11 cellular contexts compared by ENCODE assay signal in genomic region chr9:99433095-99433494, GRCh38.
DNase-seq lines count a peak whose midpoint lies in the region; ATAC-seq and TF ChIP-seq lines count a peak whose summit lies in the region.
"Had no signal": no experiment of that assay in that cellular context is flagged by ENCODE, and none has a peak within 500 bp of the region (broad histone marks: within the 10 kb centered on the region; RNA-seq: fewer than 3 reads in every experiment).

No MANE protein-coding gene starts in this region.

- H3K4me3 Mint-ChIP-seq in activated CD8-positive, alpha-beta memory T cell treated with anti-CD3 and anti-CD28 coated beads, Interleukin-2, amount 10 ng/mL, durations not matched to agents 7 days and 5 days = no peak overlapping the region
- H3K4me3 Mint-ChIP-seq in effector memory CD8-positive, alpha-beta T cell = no peak overlapping the region
- H3K4me3 Mint-ChIP-seq in stimulated activated naive B cell treated with anti-CD40 and anti-IgM and Interleukin-4, amounts not matched to agents 10 μg/mL and 1 μg/mL and 100 μg/mL, for 72 hours = peak overlapping the region in 1 of 2 donors; percentile 59

- H3K27me3 ChIP-seq in RWPE2 (ENCODE audit: insufficient read depth, poor library complexity, severe bottlenecking) (no peaks in the 10 kb centered on the region), upper lobe of right lung (no peaks in the 10 kb centered on the region)
- H3K27me3 ChIP-seq: dorsolateral prefrontal cortex, tibial nerve had no signal

- H3K9me3 ChIP-seq in RWPE2 (ENCODE audit: severe bottlenecking) (no peaks in the 10 kb centered on the region), upper lobe of right lung (no peaks in the 10 kb centered on the region)
- H3K9me3 ChIP-seq: tibial nerve had no signal

- H3K4me3 ChIP-seq in RWPE2 (ENCODE audit: severe bottlenecking) (no peak overlapping the region), upper lobe of right lung (no peak overlapping the region)
- H3K4me3 ChIP-seq: dorsolateral prefrontal cortex, tibial nerve had no signal

- peaks cover 17% of the 10 kb centered on the region for H3K4me1 ChIP-seq in RWPE2 (ENCODE audit: insufficient read depth, poor library complexity, severe bottlenecking)
- peaks cover 8% of the 10 kb centered on the region for H3K4me1 ChIP-seq in upper lobe of right lung

- peaks cover 2% of the 10 kb centered on the region for H3K36me3 Mint-ChIP-seq in activated CD8-positive, alpha-beta memory T cell treated with anti-CD3 and anti-CD28 coated beads, Interleukin-2, amount 10 ng/mL, durations not matched to agents 7 days and 5 days
- H3K36me3 Mint-ChIP-seq in effector memory CD8-positive, alpha-beta T cell (ENCODE audit: insufficient read depth) = no peaks in the 10 kb centered on the region
- H3K36me3 Mint-ChIP-seq in stimulated activated naive B cell treated with anti-CD40 and anti-IgM and Interleukin-4, amounts not matched to agents 10 μg/mL and 1 μg/mL and 100 μg/mL, for 72 hours = peaks cover 7 to 17% of the 10 kb centered on the region in 2 donors

- no peaks in the 10 kb centered on the region for H3K27me3 Mint-ChIP-seq in activated CD8-positive, alpha-beta memory T cell treated with anti-CD3 and anti-CD28 coated beads, Interleukin-2, amount 10 ng/mL, durations not matched to agents 7 days and 5 days
- H3K27me3 Mint-ChIP-seq in effector memory CD8-positive, alpha-beta T cell = peaks cover 0 to 5% of the 10 kb centered on the region in 2 donors
- H3K27me3 Mint-ChIP-seq in stimulated activated naive B cell treated with anti-CD40 and anti-IgM and Interleukin-4, amounts not matched to agents 10 μg/mL and 1 μg/mL and 100 μg/mL, for 72 hours = no peaks in the 10 kb centered on the region

- CTCF ChIA-PET in activated CD8-positive, alpha-beta memory T cell treated with anti-CD3 and anti-CD28 coated beads, Interleukin-2, amount 10 ng/mL, durations not matched to agents 7 days and 5 days (lab: Charles Lee) = no interaction called here

- H3K4me1 Mint-ChIP-seq in activated CD8-positive, alpha-beta memory T cell treated with anti-CD3 and anti-CD28 coated beads, Interleukin-2, amount 10 ng/mL, durations not matched to agents 7 days and 5 days = peaks cover 28% of the 10 kb centered on the region
- peaks cover 4 to 12% of the 10 kb centered on the region in 2 donors for H3K4me1 Mint-ChIP-seq in effector memory CD8-positive, alpha-beta T cell (ENCODE audit: low read depth in 2 of 2)
- H3K4me1 Mint-ChIP-seq in stimulated activated naive B cell treated with anti-CD40 and anti-IgM and Interleukin-4, amounts not matched to agents 10 μg/mL and 1 μg/mL and 100 μg/mL, for 72 hours = peaks cover 37 to 60% of the 10 kb centered on the region in 2 donors

- TF ChIP-seq CTCF in RWPE2 (IDR thresholded peaks at IDR 0.05; ENCODE audit: poor library complexity, severe bottlenecking) = no peak
- no peak for TF ChIP-seq CTCF in upper lobe of right lung (IDR thresholded peaks at IDR 0.05)

- intact Hi-C loops in upper lobe of right lung (cut with DNase I) = no loop called here

- H3K27ac Mint-ChIP-seq in activated CD8-positive, alpha-beta memory T cell treated with anti-CD3 and anti-CD28 coated beads, Interleukin-2, amount 10 ng/mL, durations not matched to agents 7 days and 5 days = peak overlapping the region; percentile 79
- peak overlapping the region; percentile 30 to 80 for H3K27ac Mint-ChIP-seq in effector memory CD8-positive, alpha-beta T cell
- peak overlapping the region; percentile 92 for H3K27ac Mint-ChIP-seq in stimulated activated naive B cell treated with anti-CD40 and anti-IgM and Interleukin-4, amounts not matched to agents 10 μg/mL and 1 μg/mL and 100 μg/mL, for 72 hours

- no peaks in the 10 kb centered on the region for H3K9me3 Mint-ChIP-seq in activated CD8-positive, alpha-beta memory T cell treated with anti-CD3 and anti-CD28 coated beads, Interleukin-2, amount 10 ng/mL, durations not matched to agents 7 days and 5 days (ENCODE audit: low read depth)
- no peaks in the 10 kb centered on the region for H3K9me3 Mint-ChIP-seq in effector memory CD8-positive, alpha-beta T cell
- H3K9me3 Mint-ChIP-seq in stimulated activated naive B cell treated with anti-CD40 and anti-IgM and Interleukin-4, amounts not matched to agents 10 μg/mL and 1 μg/mL and 100 μg/mL, for 72 hours = peaks cover 4 to 7% of the 10 kb centered on the region in 2 donors

- H3K27ac ChIP-seq in RWPE2 (ENCODE audit: poor library complexity, severe bottlenecking) (peak overlapping the region; percentile 48), upper lobe of right lung (no peak overlapping the region)
- H3K27ac ChIP-seq: dorsolateral prefrontal cortex had no signal

- no peak for DNase-seq in activated CD8-positive, alpha-beta memory T cell treated with anti-CD3 and anti-CD28 coated beads, Interleukin-2, amount 10 ng/mL, durations not matched to agents 7 days and 5 days
- no peak for DNase-seq in activated CD8-positive, alpha-beta memory T cell treated with anti-CD3 and anti-CD28 coated beads for 24 hours
- no peak for DNase-seq in RWPE2 (ENCODE audit: low spot score)
- no peak for DNase-seq in effector memory CD8-positive, alpha-beta T cell
- no peak for DNase-seq in stimulated activated naive B cell treated with anti-CD40 and anti-IgM and Interleukin-4, amounts not matched to agents 10 μg/mL and 1 μg/mL and 100 μg/mL, for 72 hours
- DNase-seq in NK-92 (lab: John Stamatoyannopoulos, UW; ENCODE audit: unreplicated experiment) = no peak
- no peak for DNase-seq in upper lobe of right lung
- DNase-seq in stimulated activated CD8-positive, alpha-beta memory T cell treated with anti-CD3 and anti-CD28 coated beads, Interleukin-4, amount 100 ng/mL, for 48 hours = no peak
- DNase-seq: NCI-H1694 had no signal

- no peak for ATAC-seq in activated CD8-positive, alpha-beta memory T cell treated with anti-CD3 and anti-CD28 coated beads, Interleukin-2, amount 10 ng/mL, durations not matched to agents 7 days and 5 days
- no peak for ATAC-seq in RWPE2 (ENCODE audit: low read depth)
- no peak for ATAC-seq in effector memory CD8-positive, alpha-beta T cell (replicated peaks)
- peak; percentile 49 to 53 for ATAC-seq in stimulated activated naive B cell treated with anti-CD40 and anti-IgM and Interleukin-4, amounts not matched to agents 10 μg/mL and 1 μg/mL and 100 μg/mL, for 72 hours (replicated peaks)
- no peak for ATAC-seq in upper lobe of right lung

- H3K36me3 ChIP-seq in RWPE2 (ENCODE audit: low read depth) (no peaks in the 10 kb centered on the region), upper lobe of right lung (no peaks in the 10 kb centered on the region)
- H3K36me3 ChIP-seq: tibial nerve had no signal

Comparison
In these comparisons a context has a peak if more than half of its experiments do, and no peak if none do; other contexts are left out.
1. ATAC-seq: peak in stimulated activated naive B cell treated with anti-CD40 and anti-IgM and Interleukin-4, amounts not matched to agents 10 μg/mL and 1 μg/mL and 100 μg/mL, for 72 hours (2 of 2); none in activated CD8-positive, alpha-beta memory T cell treated with anti-CD3 and anti-CD28 coated beads, Interleukin-2, amount 10 ng/mL, durations not matched to agents 7 days and 5 days (single experiment), RWPE2 (single experiment), effector memory CD8-positive, alpha-beta T cell (single experiment) and upper lobe of right lung (single experiment).
2. Peak in every context shown above with its lines, with median percentiles within 50 percentile points of each other: H3K27ac Mint-ChIP-seq.